Comparison of ENCODE assay signal across 14 cellular contexts in genomic region chr5:123091258-123091987, GRCh38. TPM values are rescaled to one million over a fixed set of nuclear protein-coding genes. Genes with fewer than 3 reads are reported as not detected.
A peak's percentile ranks its signal among the peaks of the same experiment; 100 is the strongest.
DNase-seq lines count a peak whose midpoint lies in the region; ATAC-seq and TF ChIP-seq lines count a peak whose summit lies in the region.
"Had no signal": no experiment of that assay in that cellular context is flagged by ENCODE, and none has a peak within 500 bp of the region (broad histone marks: within the 10 kb centered on the region; RNA-seq: fewer than 3 reads in every experiment).

No MANE protein-coding gene starts in this region.

- peak overlapping the region; percentile 71 for H3K9ac ChIP-seq in fibroblast of lung (ENCODE audit: insufficient read depth, low read length)
- no peak overlapping the region for H3K9ac ChIP-seq in MM.1S (ENCODE audit: low read length)

- intact Hi-C loops in activated naive CD4-positive, alpha-beta T cell treated with anti-CD3 and anti-CD28 coated beads for 36 hours (cut with micrococcal nuclease), result loop anchor here (5.0 to 10.0 kb wide), 3 partner anchors 273 to 521 kb away; no protein-coding TSS in a partner anchor

- peak overlapping the region; percentile 82 for H3K4me3 ChIP-seq in GM23338
- peak overlapping the region; percentile 61; the same call in 1 of the 2 replicates for H3K4me3 ChIP-seq in SJCRH30
- peak overlapping the region; percentile 90 to 99 (median 92) for H3K4me3 ChIP-seq in fibroblast of lung (replicated peaks in 1 of 4; ENCODE audit: control extremely low read depth in 1 of 4, insufficient read depth in 1 of 4, low read depth in 3 of 4, low read length in 4 of 4)
- no peak overlapping the region for H3K4me3 ChIP-seq in MM.1S (ENCODE audit: low read length)

- H3K36me3 Mint-ChIP-seq in GM23338 (ENCODE audit: low read depth) (no peaks in the 10 kb centered on the region; the same call in 1 of the 3 replicates), osteocyte (ENCODE audit: unreplicated experiment) (no peaks in the 10 kb centered on the region)
- H3K36me3 Mint-ChIP-seq in activated naive CD4-positive, alpha-beta T cell treated with anti-CD3 and anti-CD28 coated beads for 36 hours (ENCODE audit: low read depth), result no peaks in the 10 kb centered on the region

- H3F3A ChIP-seq in GM23338 (replicated peaks; ENCODE audit: low read depth), result peaks cover 18% of the 10 kb centered on the region
- no peaks in the 10 kb centered on the region for H3F3A ChIP-seq in MM.1S (ENCODE audit: insufficient read depth, low read length)

- DNase-seq in GM23338 (ENCODE audit: low spot score) (no peak), SJCRH30 (no peak), fibroblast of lung (ENCODE audit: low read depth in 2 of 2) (peak; percentile 16 to 56), osteocyte (ENCODE audit: extremely low spot score, unreplicated experiment) (no peak), MM.1S (no peak), kidney glomerular epithelial cell (lab: John Stamatoyannopoulos, UW) (no peak)
- no peak for DNase-seq in activated naive CD4-positive, alpha-beta T cell treated with anti-CD3 and anti-CD28 coated beads for 36 hours
- DNase-seq: activated CD8-positive, alpha-beta memory T cell treated with anti-CD3 and anti-CD28 coated beads, Interleukin-2, amount 50 U/mL, for 48 hours; brain microvascular endothelial cell; COR-L47; NCI-H2029; psoas muscle; T1000 had no signal

- H3K27me3 ChIP-seq in GM23338 (ENCODE audit: insufficient read depth) (peaks cover 100% of the 10 kb centered on the region), SJCRH30 (peaks cover 8% of the 10 kb centered on the region), fibroblast of lung (ENCODE audit: control insufficient read depth, insufficient read depth, low read length) (no peaks in the 10 kb centered on the region), MM.1S (replicated peaks; ENCODE audit: insufficient read depth, low read length) (no peaks in the 10 kb centered on the region)

- H4K20me1 ChIP-seq in GM23338 (replicated peaks; ENCODE audit: insufficient read depth), result peaks cover 27% of the 10 kb centered on the region
- no peaks in the 10 kb centered on the region for H4K20me1 ChIP-seq in fibroblast of lung (ENCODE audit: control insufficient read depth, extremely low read depth, insufficient read depth, low read length)
- H4K20me1 ChIP-seq in MM.1S (ENCODE audit: insufficient read depth, low read length), result no peaks in the 10 kb centered on the region

- peaks cover 96% of the 10 kb centered on the region for H3K27me3 Mint-ChIP-seq in GM23338 (ENCODE audit: insufficient read depth, low read depth, poor library complexity)
- peaks cover 79% of the 10 kb centered on the region for H3K27me3 Mint-ChIP-seq in osteocyte (ENCODE audit: unreplicated experiment)
- H3K27me3 Mint-ChIP-seq in activated naive CD4-positive, alpha-beta T cell treated with anti-CD3 and anti-CD28 coated beads for 36 hours (ENCODE audit: low read depth), result peaks cover 68% of the 10 kb centered on the region

- CTCF ChIA-PET in activated naive CD4-positive, alpha-beta T cell treated with anti-CD3 and anti-CD28 coated beads for 36 hours (lab: Charles Lee), result interaction anchor here (0.6 kb wide), 1 partner anchor 216 kb away, joined by 4 read pairs; no protein-coding TSS in a partner anchor

- H3K9me2 ChIP-seq in GM23338 (ENCODE audit: insufficient read depth) (no peaks in the 10 kb centered on the region), MM.1S (replicated peaks; ENCODE audit: insufficient read depth, low read length) (no peaks in the 10 kb centered on the region)

- H3K9me3 Mint-ChIP-seq in GM23338, result peaks cover 10% of the 10 kb centered on the region; the same call in 2 of the 3 replicates
- H3K9me3 Mint-ChIP-seq in osteocyte (ENCODE audit: unreplicated experiment), result no peaks in the 10 kb centered on the region
- H3K9me3 Mint-ChIP-seq in activated naive CD4-positive, alpha-beta T cell treated with anti-CD3 and anti-CD28 coated beads for 36 hours, result no peaks in the 10 kb centered on the region

- H3K4me2 ChIP-seq in GM23338 (peak overlapping the region; percentile 98), fibroblast of lung (ENCODE audit: extremely low read depth, insufficient read depth, low read length) (peak overlapping the region; percentile 90), MM.1S (ENCODE audit: low read depth, low read length) (no peak overlapping the region)

- no peaks in the 10 kb centered on the region for H3K79me2 ChIP-seq in GM23338 (replicated peaks; ENCODE audit: insufficient read depth)
- H3K79me2 ChIP-seq in fibroblast of lung (ENCODE audit: control insufficient read depth, insufficient read depth, low read length), result peaks cover 60% of the 10 kb centered on the region
- no peaks in the 10 kb centered on the region for H3K79me2 ChIP-seq in MM.1S (ENCODE audit: low read length)

- H3K4me1 Mint-ChIP-seq in GM23338 (peaks cover 55% of the 10 kb centered on the region), osteocyte (ENCODE audit: unreplicated experiment) (peaks cover 40% of the 10 kb centered on the region)
- H3K4me1 Mint-ChIP-seq in activated naive CD4-positive, alpha-beta T cell treated with anti-CD3 and anti-CD28 coated beads for 36 hours (ENCODE audit: low read depth), result peaks cover 30% of the 10 kb centered on the region

- H3K4me1 ChIP-seq in GM23338 (ENCODE audit: insufficient read depth) (peaks cover 44% of the 10 kb centered on the region), SJCRH30 (peaks cover 4% of the 10 kb centered on the region; the same call in 1 of the 2 replicates), fibroblast of lung (ENCODE audit: control insufficient read depth, extremely low read depth, insufficient read depth, low read length) (peaks cover 7% of the 10 kb centered on the region), MM.1S (ENCODE audit: low read length) (no peaks in the 10 kb centered on the region)

- peak overlapping the region; percentile 76 for H3K4me3 Mint-ChIP-seq in GM23338
- peak overlapping the region; percentile 35 for H3K4me3 Mint-ChIP-seq in osteocyte (ENCODE audit: unreplicated experiment)
- no peak overlapping the region for H3K4me3 Mint-ChIP-seq in activated naive CD4-positive, alpha-beta T cell treated with anti-CD3 and anti-CD28 coated beads for 36 hours

- no peaks in the 10 kb centered on the region for H3K36me3 ChIP-seq in GM23338 (ENCODE audit: insufficient read depth)
- no peaks in the 10 kb centered on the region for H3K36me3 ChIP-seq in SJCRH30
- H3K36me3 ChIP-seq in fibroblast of lung (ENCODE audit: control insufficient read depth, insufficient read depth, low read length), result peaks cover 2% of the 10 kb centered on the region
- no peaks in the 10 kb centered on the region for H3K36me3 ChIP-seq in MM.1S (replicated peaks; ENCODE audit: insufficient read depth, low read length)
- H3K36me3 ChIP-seq: brain microvascular endothelial cell had no signal

- ATAC-seq in GM23338, result no peak
- no peak for ATAC-seq in GM18498 (IDR thresholded peaks at IDR 0.05; ENCODE audit: unreplicated experiment)
- ATAC-seq: psoas muscle had no signal

- TF ChIP-seq CTCF in GM23338 (conservative IDR thresholded peaks at IDR 0.05; ENCODE audit: low read depth in 2 of 2) (no peak), fibroblast of lung (conservative IDR thresholded peaks at IDR 0.05 in 1 of 2, IDR thresholded peaks at IDR 0.05 in 1 of 2; ENCODE audit: low read depth in 1 of 2, low read length in 2 of 2) (no peak), osteocyte (IDR thresholded peaks at IDR 0.05) (no peak), MM.1S (IDR thresholded peaks at IDR 0.05; ENCODE audit: low read length) (no peak)

- H3K27ac Mint-ChIP-seq in GM23338 (no peak overlapping the region), osteocyte (ENCODE audit: unreplicated experiment) (no peak overlapping the region)
- H3K27ac Mint-ChIP-seq in activated naive CD4-positive, alpha-beta T cell treated with anti-CD3 and anti-CD28 coated beads for 36 hours, result no peak overlapping the region

- H2AFZ ChIP-seq in GM23338 (peak overlapping the region; percentile 76; the same call in 1 of the 2 replicates), fibroblast of lung (ENCODE audit: low read length) (no peak overlapping the region), MM.1S (ENCODE audit: low read length) (no peak overlapping the region)

- H3K27ac ChIP-seq in GM23338 (ENCODE audit: low read depth), result no peak overlapping the region
- H3K27ac ChIP-seq in SJCRH30, result no peak overlapping the region
- H3K27ac ChIP-seq in fibroblast of lung (ENCODE audit: insufficient read depth, low read length), result peak overlapping the region; percentile 82
- no peak overlapping the region for H3K27ac ChIP-seq in MM.1S (ENCODE audit: low read length)
- H3K27ac ChIP-seq: brain microvascular endothelial cell, psoas muscle had no signal

- no peaks in the 10 kb centered on the region for H3K9me3 ChIP-seq in SJCRH30 (replicated peaks)
- no peaks in the 10 kb centered on the region for H3K9me3 ChIP-seq in fibroblast of lung (ENCODE audit: control insufficient read depth, insufficient read depth, low read depth, low read length)
- H3K9me3 ChIP-seq in MM.1S (replicated peaks; ENCODE audit: insufficient read depth, low read length), result no peaks in the 10 kb centered on the region
- H3K9me3 ChIP-seq: psoas muscle had no signal

TF ChIP-seq in GM23338, 12 proteins besides CTCF, POLR2A, EP300 and RAD21 (continues in another document):
- TF ChIP-seq POLR2AphosphoS5 (IDR thresholded peaks at IDR 0.05; ENCODE audit: low read depth), result no peak
- TF ChIP-seq NANOG (IDR thresholded peaks at IDR 0.05; ENCODE audit: borderline replicate concordance), result no peak
- no peak for TF ChIP-seq JUNB (IDR thresholded peaks at IDR 0.05; ENCODE audit: unreplicated experiment)

RNA-seq across cellular contexts. Expression of gene PRDM6, which starts 2.4 kb away (rescaled TPM):
- 0.12 and 0.14 TPM in 2 replicates for total RNA-seq in GM23338 (2014; rRNA removed; shearing (Covaris generic))
- 0.05 TPM in 2 replicates for polyA plus RNA-seq in GM23338 (2016; fragmentation: Nextera tagmentation; extraction: Ambion mirVana)
- total RNA-seq in SJCRH30 (2014; rRNA removed; shearing (Covaris generic)), result 0.14 and 0.43 TPM in 2 replicates
- 13.1 and 21.6 TPM in 2 replicates for total RNA-seq in fibroblast of lung
- polyA plus RNA-seq in fibroblast of lung, result 6.3 and 16.3 TPM in 2 replicates
- polyA plus RNA-seq in fibroblast of lung (2012), result 5.0 and 10.1 TPM in 2 replicates
- 6.0 and 30.7 TPM in 2 replicates for polyA minus RNA-seq in fibroblast of lung (ENCODE audit: low replicate concordance)
- total RNA-seq in osteocyte, result 0.32 and 0.63 TPM in 2 replicates
- total RNA-seq in activated naive CD4-positive, alpha-beta T cell treated with anti-CD3 and anti-CD28 coated beads for 36 hours, result not detected

RNA-seq across cellular contexts. Expression of gene PPIC, which starts 54.9 kb away (rescaled TPM):
- total RNA-seq in GM23338 (2014; rRNA removed; shearing (Covaris generic)), result 13.9 and 21.3 TPM in 2 replicates
- polyA plus RNA-seq in GM23338 (2016; fragmentation: Nextera tagmentation; extraction: Ambion mirVana) (19.9 and 21.0 TPM in 2 replicates), fibroblast of lung (74.1 and 105 TPM in 2 replicates)
- 13.9 and 16.5 TPM in 2 replicates for total RNA-seq in SJCRH30 (2014; rRNA removed; shearing (Covaris generic))
- total RNA-seq in fibroblast of lung (65.7 and 70.1 TPM in 2 replicates), osteocyte (44.6 and 51.8 TPM in 2 replicates)
- polyA plus RNA-seq in fibroblast of lung (2012), result 61.8 and 83.3 TPM in 2 replicates
- 76.7 and 87.6 TPM in 2 replicates for polyA minus RNA-seq in fibroblast of lung (ENCODE audit: low replicate concordance)
- total RNA-seq in activated naive CD4-positive, alpha-beta T cell treated with anti-CD3 and anti-CD28 coated beads for 36 hours, result not detected

Comparison
In these comparisons a context has a peak if more than half of its experiments do, and no peak if none do; other contexts are left out.
1. DNase-seq: peak in fibroblast of lung (2 of 2); none in GM23338 (single experiment), SJCRH30 (0 of 2), osteocyte (single experiment), activated naive CD4-positive, alpha-beta T cell treated with anti-CD3 and anti-CD28 coated beads for 36 hours (single experiment), MM.1S (single experiment) and kidney glomerular epithelial cell (single experiment).
2. RNA of gene PPIC, which starts 54.9 kb away (total RNA-seq): 65.7 to 70.1 TPM in fibroblast of lung, 44.6 to 51.8 TPM in osteocyte, 13.9 to 16.5 TPM in SJCRH30 and 13.9 to 21.3 TPM in GM23338; not detected in activated naive CD4-positive, alpha-beta T cell treated with anti-CD3 and anti-CD28 coated beads for 36 hours; every median in the first group is over 10 times any median in the second.